In the genomic region with DNA sequence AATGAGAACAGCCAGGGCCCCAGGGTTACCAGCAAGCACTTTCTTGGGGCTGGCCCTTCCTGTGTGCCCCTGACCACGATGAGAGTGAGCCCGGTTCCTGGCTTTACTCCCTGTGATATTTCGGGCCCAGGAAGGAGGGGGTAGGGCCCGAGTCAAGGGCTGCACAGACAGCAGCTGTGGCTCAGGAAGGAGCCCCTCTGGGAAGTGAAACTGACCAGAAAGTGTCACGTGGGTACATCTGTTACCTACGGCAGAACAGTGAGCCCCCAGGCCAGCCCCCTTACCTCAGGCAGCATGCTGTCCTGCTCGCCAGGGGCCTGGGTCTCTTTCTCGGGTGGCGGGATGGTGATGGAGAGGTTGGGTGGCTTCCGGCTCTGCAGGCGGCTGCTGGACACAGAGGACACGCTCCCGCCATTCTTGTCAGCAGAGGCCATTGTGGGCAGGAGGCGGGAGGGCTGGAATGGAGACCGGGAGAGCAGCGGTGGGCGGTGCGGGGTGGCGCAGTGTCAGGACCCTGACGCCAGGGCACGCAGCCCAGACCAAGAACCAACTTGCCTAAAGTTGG, we compare ENCODE assay signal across 8 cellular contexts. TPM values are rescaled to one million over a fixed set of nuclear protein-coding genes. Genes with fewer than 3 reads are reported as not detected.
A peak's percentile ranks its signal among the peaks of the same experiment; 100 is the strongest.
DNase-seq lines count a peak whose midpoint lies in the region; ATAC-seq and TF ChIP-seq lines count a peak whose summit lies in the region.

No MANE protein-coding gene starts in this region.

- H3K4me1 ChIP-seq in HAP-1, result 0 out of 2 replicates have a peak, but pooled peaks cover 7% of the 10 kb centered on the region

- peak overlapping the region; percentile 81 for H3K4me3 Mint-ChIP-seq in activated B cell treated with CpG ODN at 0.5 μM for 24 hours
- no peak overlapping the region for H3K4me3 Mint-ChIP-seq in nephron progenitor cell

- H3K4me3 ChIP-seq in HAP-1, result no peak overlapping the region

- H3K9me3 Mint-ChIP-seq in activated B cell treated with CpG ODN at 0.5 μM for 24 hours (no peaks in the 10 kb centered on the region), nephron progenitor cell (no peaks in the 10 kb centered on the region)

- in situ Hi-C loops in HAP-1 (cut with MboI; ENCODE audit: low sequenced_read_pairs), result no loop called here

- H3K27me3 Mint-ChIP-seq in activated B cell treated with CpG ODN at 0.5 μM for 24 hours (no peaks in the 10 kb centered on the region), nephron progenitor cell (ENCODE audit: low read depth, poor library complexity) (peaks cover 4% of the 10 kb centered on the region)

- intact Hi-C loops in activated B cell treated with CpG ODN at 0.5 μM for 24 hours (cut with micrococcal nuclease), result no loop called here

- TF ChIP-seq CTCF in activated B cell treated with CpG ODN at 0.5 μM for 24 hours (IDR thresholded peaks at IDR 0.05) (no peak), nephron progenitor cell (IDR thresholded peaks at IDR 0.05) (no peak)

- no peaks in the 10 kb centered on the region for H3K9me3 ChIP-seq in HAP-1

- peaks cover 54% of the 10 kb centered on the region for H3K36me3 Mint-ChIP-seq in activated B cell treated with CpG ODN at 0.5 μM for 24 hours (ENCODE audit: low read depth)
- no peaks in the 10 kb centered on the region for H3K36me3 Mint-ChIP-seq in nephron progenitor cell (ENCODE audit: low read depth)

- H3K36me3 ChIP-seq in HAP-1 (replicated peaks), result no peaks in the 10 kb centered on the region

- H3K27me3 ChIP-seq in HAP-1 (ENCODE audit: low read depth), result no peaks in the 10 kb centered on the region

- CTCF ChIA-PET in activated B cell treated with CpG ODN at 0.5 μM for 24 hours (lab: Charles Lee), result interaction anchor here (0.8 to 4.4 kb wide), 7 partner anchors 12 to 202 kb away, joined by 3 to 21 read pairs (median 4); a partner anchor contains a TSS

- H3K4me1 Mint-ChIP-seq in activated B cell treated with CpG ODN at 0.5 μM for 24 hours (peaks cover 79% of the 10 kb centered on the region), nephron progenitor cell (peaks cover 18% of the 10 kb centered on the region)

- POLR2A ChIA-PET in activated B cell treated with CpG ODN at 0.5 μM for 24 hours (lab: Charles Lee), result interaction anchor here (0.6 to 24.4 kb wide), 13 partner anchors 12 to 965 kb away, joined by 3 to 769 read pairs (median 7); a partner anchor contains a TSS

- H3K27ac Mint-ChIP-seq in activated B cell treated with CpG ODN at 0.5 μM for 24 hours (peak overlapping the region; percentile 92), nephron progenitor cell (peak overlapping the region; percentile 97)

- peak; percentile 61 for DNase-seq in activated B cell treated with CpG ODN at 0.5 μM for 24 hours
- DNase-seq in nephron progenitor cell, result no peak
- DNase-seq in activated CD4-positive, alpha-beta T cell treated with anti-CD3 and anti-CD28 coated beads for 4 hours, result no peak
- DNase-seq in GOT3 (lab: John Stamatoyannopoulos, UW), result no peak
- no peak for DNase-seq in HAP-1 (ENCODE audit: low spot score in 2 of 2)

- ATAC-seq in GM18867 (IDR thresholded peaks at IDR 0.05; ENCODE audit: unreplicated experiment) (peak; percentile 45), HG02885 (IDR thresholded peaks at IDR 0.05; ENCODE audit: poor library complexity, unreplicated experiment) (peak; percentile 66), activated B cell treated with CpG ODN at 0.5 μM for 24 hours (ENCODE audit: low read depth) (peak; percentile 64), GM19035 (IDR thresholded peaks at IDR 0.05; ENCODE audit: unreplicated experiment) (no peak)

RNA-seq across cellular contexts. Expression of a gene that starts 13.8 kb away (rescaled TPM):
- 0.55 TPM in 1 of 2 replicates, not detected in the other for total RNA-seq in activated B cell treated with CpG ODN at 0.5 μM for 24 hours

RNA-seq across cellular contexts. Expression of a gene that starts 20.1 kb away (rescaled TPM):
- 150 and 189 TPM in 2 replicates for total RNA-seq in activated B cell treated with CpG ODN at 0.5 μM for 24 hours

RNA-seq across cellular contexts. Expression of a gene that starts 28.2 kb away (rescaled TPM):
- 39.0 and 40.3 TPM in 2 replicates for total RNA-seq in activated B cell treated with CpG ODN at 0.5 μM for 24 hours

RNA-seq across cellular contexts. Expression of a gene that starts 56.3 kb away (rescaled TPM):
- total RNA-seq in activated B cell treated with CpG ODN at 0.5 μM for 24 hours, result 0.44 and 0.49 TPM in 2 replicates

RNA-seq across cellular contexts. Expression of a gene that starts 58.7 kb away (rescaled TPM):
- total RNA-seq in activated B cell treated with CpG ODN at 0.5 μM for 24 hours, result 5.3 and 5.5 TPM in 2 replicates
